In the genomic region with DNA sequence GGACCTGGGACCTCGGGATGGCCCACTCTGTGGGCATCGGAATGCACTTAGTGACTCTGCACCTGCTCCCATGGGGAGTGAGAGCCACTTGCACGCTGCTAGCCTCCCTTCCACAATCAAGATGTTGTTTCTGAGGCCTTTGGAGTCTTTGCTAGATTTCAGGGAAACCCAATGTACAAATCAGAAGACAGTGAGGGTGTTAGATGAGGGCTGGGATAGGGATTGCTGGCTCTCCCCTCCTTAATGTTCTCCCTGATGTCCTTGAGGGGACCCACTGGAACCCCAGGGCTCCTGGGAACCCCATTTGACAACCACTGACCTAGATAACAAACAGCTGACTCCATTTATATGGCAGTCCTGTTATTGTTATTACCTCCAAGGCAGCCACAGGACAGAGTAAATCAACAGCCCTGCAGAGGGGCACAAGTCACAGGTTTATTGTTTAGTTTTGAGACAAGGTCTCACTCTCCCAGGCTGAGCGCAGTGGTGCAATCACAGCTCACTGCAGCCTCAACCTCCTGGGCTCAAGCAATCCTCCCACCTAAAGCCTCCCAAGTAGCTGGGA, we compare ENCODE assay signal across 13 cellular contexts. TPM values are rescaled to one million over a fixed set of nuclear protein-coding genes. Genes with fewer than 3 reads are reported as not detected.
DNase-seq lines count a peak whose midpoint lies in the region; ATAC-seq, FAIRE-seq and TF ChIP-seq lines count a peak whose summit lies in the region.
"Had no signal": no experiment of that assay in that cellular context is flagged by ENCODE, and none has a peak within 500 bp of the region (broad histone marks: within the 10 kb centered on the region; RNA-seq: fewer than 3 reads in every experiment).

No MANE protein-coding gene starts in this region.

- FAIRE-seq in astrocyte (lab: Jason Lieb, UNC): peak; percentile 32

- peaks cover 3% of the 10 kb centered on the region for H3K27me3 Mint-ChIP-seq in astrocyte (ENCODE audit: low read depth, unreplicated experiment)
- H3K27me3 Mint-ChIP-seq in naive thymus-derived CD4-positive, alpha-beta T cell: no peaks in the 10 kb centered on the region
- H3K27me3 Mint-ChIP-seq: activated naive CD4-positive, alpha-beta T cell treated with anti-CD3 and anti-CD28 coated beads, Interleukin-2, amount 10 ng/mL, durations not matched to agents 7 days and 5 days; IgD-negative memory B cell had no signal

- no peaks in the 10 kb centered on the region for H3K79me2 ChIP-seq in HCT116 (ENCODE audit: insufficient read depth, low read length)
- no peaks in the 10 kb centered on the region for H3K79me2 ChIP-seq in astrocyte (ENCODE audit: insufficient read depth, low read length)

- H3K36me3 Mint-ChIP-seq in astrocyte (ENCODE audit: low read depth, unreplicated experiment): peaks cover 22% of the 10 kb centered on the region
- peaks cover 14 to 40% (median 26%) of the 10 kb centered on the region in 5 donors for H3K36me3 Mint-ChIP-seq in naive thymus-derived CD4-positive, alpha-beta T cell

- no peaks in the 10 kb centered on the region for H3K36me3 ChIP-seq in HCT116 (ENCODE audit: control insufficient read depth in 1 of 2, insufficient read depth in 2 of 2, low read length in 2 of 2)
- peaks cover 6% of the 10 kb centered on the region for H3K36me3 ChIP-seq in astrocyte (ENCODE audit: insufficient read depth, low read length)
- peaks cover 0 to 43% (median 0%) of the 10 kb centered on the region in 3 experiments for H3K36me3 ChIP-seq in naive thymus-derived CD4-positive, alpha-beta T cell (ENCODE audit: control insufficient read depth in 2 of 3, insufficient read depth in 3 of 3, low read length in 3 of 3)
- H3K36me3 ChIP-seq in suprapubic skin: peaks cover 61% of the 10 kb centered on the region
- no peaks in the 10 kb centered on the region for H3K36me3 ChIP-seq in uterus

- no peaks in the 10 kb centered on the region for H3K9me2 ChIP-seq in HCT116 (ENCODE audit: insufficient read depth)

- H3K27me3 ChIP-seq in HCT116 (ENCODE audit: insufficient read depth, low read length): no peaks in the 10 kb centered on the region
- H3K27me3 ChIP-seq in astrocyte (ENCODE audit: insufficient read depth, low read length): no peaks in the 10 kb centered on the region
- no peaks in the 10 kb centered on the region for H3K27me3 ChIP-seq in naive thymus-derived CD4-positive, alpha-beta T cell (ENCODE audit: control insufficient read depth in 2 of 2, insufficient read depth in 2 of 2, low read length in 2 of 2)
- H3K27me3 ChIP-seq in suprapubic skin: no peaks in the 10 kb centered on the region
- H3K27me3 ChIP-seq in uterus: no peaks in the 10 kb centered on the region
- H3K27me3 ChIP-seq: Peyer's patch, thyroid gland had no signal

- H3K4me2 ChIP-seq in HCT116 (ENCODE audit: low read length) (no peak overlapping the region), astrocyte (ENCODE audit: low read length) (no peak overlapping the region)

- POLR2A ChIA-PET in HCT116 (lab: Charles Lee): interaction anchor here (0.7 to 1.9 kb wide), 2 partner anchors 163 to 180 kb away, joined by 3 to 8 read pairs; no protein-coding TSS in a partner anchor
- POLR2A ChIA-PET in naive thymus-derived CD4-positive, alpha-beta T cell (lab: Charles Lee): interaction anchor here (1.0 to 2.1 kb wide), 3 partner anchors 18 to 180 kb away, joined by 3 to 8 read pairs (median 5); no protein-coding TSS in a partner anchor

- CTCF ChIA-PET in HCT116 (lab: Charles Lee): interaction anchor here (0.6 to 5.2 kb wide), 13 partner anchors 9 to 278 kb away, joined by 3 to 123 read pairs (median 5); a partner anchor contains a TSS
- CTCF ChIA-PET in naive thymus-derived CD4-positive, alpha-beta T cell (lab: Charles Lee): interaction anchor here (0.6 to 5.5 kb wide), 15 partner anchors 13 to 180 kb away, joined by 3 to 77 read pairs (median 4); no protein-coding TSS in a partner anchor

- H3K4me1 ChIP-seq in HCT116 (ENCODE audit: control insufficient read depth in 1 of 2, insufficient read depth in 2 of 2, low read length in 2 of 2) (no peaks in the 10 kb centered on the region), astrocyte (ENCODE audit: insufficient read depth, low read length) (no peaks in the 10 kb centered on the region), suprapubic skin (no peaks in the 10 kb centered on the region), uterus (no peaks in the 10 kb centered on the region)
- H3K4me1 ChIP-seq in naive thymus-derived CD4-positive, alpha-beta T cell (ENCODE audit: control insufficient read depth in 2 of 2, insufficient read depth in 2 of 2, low read length in 2 of 2): peaks cover 0 to 8% of the 10 kb centered on the region in 2 donors
- H3K4me1 ChIP-seq: Peyer's patch had no signal

- ATAC-seq in HCT116: peak; percentile 10; the same call in 1 of the 2 replicates
- no peak for ATAC-seq in naive thymus-derived CD4-positive, alpha-beta T cell

- peaks cover 6% of the 10 kb centered on the region for H3K9me3 Mint-ChIP-seq in astrocyte (ENCODE audit: unreplicated experiment)
- H3K9me3 Mint-ChIP-seq in naive thymus-derived CD4-positive, alpha-beta T cell: peaks cover 0 to 7% (median 0%) of the 10 kb centered on the region in 11 donors
- H3K9me3 Mint-ChIP-seq: activated naive CD4-positive, alpha-beta T cell treated with anti-CD3 and anti-CD28 coated beads, Interleukin-2, amount 10 ng/mL, durations not matched to agents 7 days and 5 days had no signal

- H4K20me1 ChIP-seq in HCT116 (ENCODE audit: insufficient read depth): no peaks in the 10 kb centered on the region
- H4K20me1 ChIP-seq in astrocyte (ENCODE audit: insufficient read depth, low read length): peaks cover 6% of the 10 kb centered on the region

- no peak overlapping the region for H3K4me3 Mint-ChIP-seq in astrocyte (ENCODE audit: unreplicated experiment)
- H3K4me3 Mint-ChIP-seq in naive thymus-derived CD4-positive, alpha-beta T cell: peak overlapping the region in 2 of 10 donors; percentile 10 to 30
- H3K4me3 Mint-ChIP-seq: activated naive CD4-positive, alpha-beta T cell treated with anti-CD3 and anti-CD28 coated beads, Interleukin-2, amount 10 ng/mL, durations not matched to agents 7 days and 5 days; IgD-negative memory B cell had no signal

- RAD21 ChIA-PET in HCT116 (lab: Charles Lee; ENCODE audit: low non-redundant PET in 1 of 2, low total read pairs in 2 of 2, uncharacterized antibody in 2 of 2, unreplicated experiment in 2 of 2): interaction anchor here (0.6 to 2.2 kb wide), 10 partner anchors 43 to 184 kb away, joined by 3 to 43 read pairs (median 4); no protein-coding TSS in a partner anchor

- H3K27ac ChIP-seq in C4-2B (no peak overlapping the region), HCT116 (ENCODE audit: low read depth, low read length) (no peak overlapping the region), astrocyte (ENCODE audit: low read depth, low read length) (no peak overlapping the region), suprapubic skin (no peak overlapping the region), uterus (no peak overlapping the region)
- H3K27ac ChIP-seq in naive thymus-derived CD4-positive, alpha-beta T cell (ENCODE audit: low read depth, low read length): no peak overlapping the region
- H3K27ac ChIP-seq: HL-60, Peyer's patch had no signal

- H3K4me3 ChIP-seq in HCT116 (replicated peaks in 1 of 2; ENCODE audit: low read depth in 1 of 2, low read length in 2 of 2) (no peak overlapping the region), astrocyte (ENCODE audit: insufficient read depth, low read depth, low read length) (no peak overlapping the region), suprapubic skin (no peak overlapping the region), uterus (no peak overlapping the region)
- H3K4me3 ChIP-seq in naive thymus-derived CD4-positive, alpha-beta T cell (ENCODE audit: low read length): no peak overlapping the region
- H3K4me3 ChIP-seq: Peyer's patch, thyroid gland had no signal

- H3K9me3 ChIP-seq in HCT116 (ENCODE audit: control insufficient read depth in 1 of 2, insufficient read depth in 1 of 2, low read depth in 1 of 2, low read length in 2 of 2) (no peaks in the 10 kb centered on the region), astrocyte (ENCODE audit: insufficient read depth, low read depth, low read length) (no peaks in the 10 kb centered on the region), suprapubic skin (no peaks in the 10 kb centered on the region), uterus (no peaks in the 10 kb centered on the region)
- H3K9me3 ChIP-seq in naive thymus-derived CD4-positive, alpha-beta T cell (ENCODE audit: control insufficient read depth in 2 of 3, low read length in 3 of 3): no peaks in the 10 kb centered on the region
- H3K9me3 ChIP-seq: Peyer's patch, thyroid gland had no signal

- no peak for TF ChIP-seq POLR2A in HCT116 (IDR thresholded peaks at IDR 0.05; ENCODE audit: borderline replicate concordance, extremely low read depth, insufficient read depth, insufficient read length)
- no peak for TF ChIP-seq POLR2A in suprapubic skin (IDR thresholded peaks at IDR 0.05)
- no peak for TF ChIP-seq POLR2A in uterus (IDR thresholded peaks at IDR 0.05)

- DNase-seq in HCT116 (ENCODE audit: low read depth, low spot score) (no peak), astrocyte (ENCODE audit: low read depth) (no peak), suprapubic skin (ENCODE audit: low spot score in 2 of 2) (no peak), uterus (no peak), NCI-H446 treated with DMSO at 0.1 percent for 48 hours (lab: John Stamatoyannopoulos, UW) (no peak)
- no peak for DNase-seq in naive thymus-derived CD4-positive, alpha-beta T cell

- BruUV-seq in HCT116 (replicated peaks; lab: Mats Ljungman, UMichigan): no TSS peak

- H3K9ac ChIP-seq in HCT116 (ENCODE audit: low read length) (no peak overlapping the region), astrocyte (ENCODE audit: low read length) (no peak overlapping the region)

- WGBS in suprapubic skin: 29% methylated on average over 4 of the region's 4 CpGs

- no peak overlapping the region for H2AFZ ChIP-seq in HCT116 (ENCODE audit: low read depth, low read length, poor library complexity, severe bottlenecking)
- H2AFZ ChIP-seq in astrocyte (ENCODE audit: low read depth, low read length): no peak overlapping the region

- H3K27ac Mint-ChIP-seq in astrocyte (ENCODE audit: unreplicated experiment): no peak overlapping the region
- peak overlapping the region in 6 of 9 donors; percentile 23 to 78 (median 43) for H3K27ac Mint-ChIP-seq in naive thymus-derived CD4-positive, alpha-beta T cell
- H3K27ac Mint-ChIP-seq: activated naive CD4-positive, alpha-beta T cell treated with anti-CD3 and anti-CD28 coated beads, Interleukin-2, amount 10 ng/mL, durations not matched to agents 7 days and 5 days; IgD-negative memory B cell; nephron progenitor cell had no signal

- no peak for TF ChIP-seq RAD21 in HCT116 (IDR thresholded peaks at IDR 0.05; ENCODE audit: low read depth)

- intact Hi-C loops in HCT116 (cut with micrococcal nuclease) (loop anchor here (1.0 kb wide), 2 partner anchors 154 to 180 kb away; no protein-coding TSS in a partner anchor), uterus (cut with DNase I; ENCODE audit: low total_unique reads) (loop anchor here (2.0 kb wide), 1 partner anchor 179 kb away; no protein-coding TSS in a partner anchor)
- intact Hi-C loops in naive thymus-derived CD4-positive, alpha-beta T cell (cut with micrococcal nuclease): loop anchor here (1.0 kb wide), 5 partner anchors 19 to 180 kb away; no protein-coding TSS in a partner anchor

- H3K4me1 Mint-ChIP-seq in astrocyte (ENCODE audit: low read depth, unreplicated experiment): no peaks in the 10 kb centered on the region
- H3K4me1 Mint-ChIP-seq in naive thymus-derived CD4-positive, alpha-beta T cell: peaks cover 2 to 17% (median 13%) of the 10 kb centered on the region in 7 donors

- TF ChIP-seq CTCF in C4-2B (conservative IDR thresholded peaks at IDR 0.05) (peak; percentile 69; the same call in 1 of the 2 replicates), HCT116 (IDR thresholded peaks at IDR 0.05 in 2 of 3, conservative IDR thresholded peaks at IDR 0.05 in 1 of 3; ENCODE audit: borderline replicate concordance in 1 of 3, insufficient read depth in 1 of 3, low read depth in 2 of 3, low read length in 2 of 3) (no peak), astrocyte (IDR thresholded peaks at IDR 0.05; ENCODE audit: insufficient read depth, low read depth, low read length) (no peak), suprapubic skin (IDR thresholded peaks at IDR 0.05) (no peak), uterus (IDR thresholded peaks at IDR 0.05) (no peak)

- TF ChIP-seq EP300 in suprapubic skin (IDR thresholded peaks at IDR 0.05): no peak

RNA-seq across cellular contexts. Expression of a gene that starts 31.3 kb away (rescaled TPM):
- total RNA-seq in HCT116 (2021; ENCODE audit: unreplicated experiment) (109 TPM), astrocyte (116 and 120 TPM in 2 replicates), suprapubic skin (100 to 1,000 TPM; 206 to 293 (median 246) TPM), uterus (100 to 1,000 TPM in 2 of 4 donors, 10 to 100 TPM in 2; 88.9 to 175 (median 108) TPM)
- 142 and 156 TPM in 2 replicates for polyA plus RNA-seq in HCT116 (2012)
- 10 to 100 TPM; 30.0 to 80.7 (median 36.7) TPM for total RNA-seq in naive thymus-derived CD4-positive, alpha-beta T cell
- polyA plus RNA-seq in naive thymus-derived CD4-positive, alpha-beta T cell: 100 to 1,000 TPM in 1 of 2 donors, 10 to 100 TPM in 1; 85.0 to 105 TPM

RNA-seq across cellular contexts. Expression of a gene that starts 31.4 kb away (rescaled TPM):
- 19.7 TPM for total RNA-seq in HCT116 (2021; ENCODE audit: unreplicated experiment)
- 13.2 and 14.8 TPM in 2 replicates for polyA plus RNA-seq in HCT116 (2012)
- total RNA-seq in astrocyte: 19.8 and 25.7 TPM in 2 replicates
- total RNA-seq in naive thymus-derived CD4-positive, alpha-beta T cell: 10 to 100 TPM; 24.7 to 39.0 (median 36.7) TPM
- polyA plus RNA-seq in naive thymus-derived CD4-positive, alpha-beta T cell: 10 to 100 TPM; 14.0 to 15.2 TPM
- 10 to 100 TPM in 2 of 4 donors, 1 to 10 TPM in 2; 8.4 to 33.2 (median 15.7) TPM for total RNA-seq in suprapubic skin
- 10 to 100 TPM; 14.7 to 48.9 (median 25.6) TPM for total RNA-seq in uterus

RNA-seq across cellular contexts. Expression of a gene that starts 55.6 kb away (rescaled TPM):
- total RNA-seq in HCT116 (2021; ENCODE audit: unreplicated experiment) (12.1 TPM), astrocyte (10.4 and 14.3 TPM in 2 replicates), suprapubic skin (10 to 100 TPM in 3 of 4 donors, 1 to 10 TPM in 1; 6.3 to 14.6 (median 10.9) TPM), uterus (10 to 100 TPM in 1 of 4 donors, 1 to 10 TPM in 2, under 1 TPM in 1; 0.59 to 12.2 (median 3.1) TPM)
- 8.8 and 10.9 TPM in 2 replicates for polyA plus RNA-seq in HCT116 (2012)
- 10 to 100 TPM in 2 of 5 experiments, 1 to 10 TPM in 3; 4.2 to 14.1 (median 9.5) TPM for total RNA-seq in naive thymus-derived CD4-positive, alpha-beta T cell
- 10 to 100 TPM; 12.1 to 20.8 TPM for polyA plus RNA-seq in naive thymus-derived CD4-positive, alpha-beta T cell

RNA-seq across cellular contexts. Expression of a gene that starts 55.6 kb away (rescaled TPM):
- 24.6 TPM for total RNA-seq in HCT116 (2021; ENCODE audit: unreplicated experiment)
- polyA plus RNA-seq in HCT116 (2012): 13.7 and 15.3 TPM in 2 replicates
- total RNA-seq in astrocyte: 33.6 and 43.0 TPM in 2 replicates
- total RNA-seq in naive thymus-derived CD4-positive, alpha-beta T cell: 10 to 100 TPM; 18.2 to 36.8 (median 24.9) TPM
- polyA plus RNA-seq in naive thymus-derived CD4-positive, alpha-beta T cell: 10 to 100 TPM; 14.9 to 15.1 TPM
- 10 to 100 TPM; 21.8 to 46.2 (median 32.4) TPM for total RNA-seq in suprapubic skin
- total RNA-seq in uterus: 10 to 100 TPM in 3 of 4 donors, 1 to 10 TPM in 1; 6.8 to 24.3 (median 17.7) TPM
